22 cellular contexts compared by ENCODE assay signal in genomic region chrX:138859421-138859820, GRCh38.
"Had no signal": no experiment of that assay in that cellular context is flagged by ENCODE, and none has a peak within 500 bp of the region (broad histone marks: within the 10 kb centered on the region; RNA-seq: fewer than 3 reads in every experiment).

No MANE protein-coding gene starts in this region.

- H3K9me3 Mint-ChIP-seq: activated CD4-positive, alpha-beta T cell treated with anti-CD3 and anti-CD28 coated beads, Interleukin-2, amount 10 ng/mL, durations not matched to agents 24 days and 14 days; activated naive CD4-positive, alpha-beta T cell treated with anti-CD3 and anti-CD28 coated beads for 36 hours; activated T-cell treated with anti-CD3 and anti-CD28 coated beads, Interleukin-2, amount 50 U/mL, for 24 hours; T-helper 1 cell treated with Interleukin-12 subunit alpha and Interleukin-12 subunit beta and Interleukin-4 antibody, amounts not matched to agents 30 μg/mL and 1 μg/mL, for 36 hours; WTC11 had no signal

- H3K27me3 Mint-ChIP-seq: activated CD4-positive, alpha-beta T cell treated with anti-CD3 and anti-CD28 coated beads, Interleukin-2, amount 10 ng/mL, durations not matched to agents 24 days and 14 days; activated CD8-positive, alpha-beta memory T cell treated with anti-CD3 and anti-CD28 coated beads, Interleukin-2, amount 10 ng/mL, durations not matched to agents 7 days and 5 days; activated naive CD8-positive, alpha-beta T cell had no signal

- ATAC-seq: activated CD8-positive, alpha-beta memory T cell treated with anti-CD3 and anti-CD28 coated beads, Interleukin-2, amount 10 ng/mL, durations not matched to agents 7 days and 5 days; WTC11 had no signal

- H3K27me3 ChIP-seq: brain microvascular endothelial cell, cardiac muscle cell had no signal

- H2AFZ ChIP-seq: PC-9 had no signal

- H3K4me3 ChIP-seq: cardiac muscle cell, PC-9 had no signal

- DNase-seq: activated CD4-positive, alpha-beta T cell treated with anti-CD3 and anti-CD28 coated beads for 1 hour; activated CD4-positive, alpha-beta T cell treated with anti-CD3 and anti-CD28 coated beads, Interleukin-2, amount 10 ng/mL, durations not matched to agents 24 days and 14 days; activated CD4-positive, alpha-beta T cell treated with anti-CD3 and anti-CD28 coated beads, Interleukin-2, amount 50 U/mL, for 48 hours; activated CD8-positive, alpha-beta memory T cell treated with anti-CD3 and anti-CD28 coated beads, Interleukin-2, amount 10 ng/mL, durations not matched to agents 7 days and 5 days; activated gamma-delta T cell; activated naive CD4-positive, alpha-beta T cell treated with anti-CD3 and anti-CD28 coated beads for 36 hours; activated T-cell treated with anti-CD3 and anti-CD28 coated beads, Interleukin-2, amount 50 U/mL, for 24 hours; amygdala; brain microvascular endothelial cell; Kasumi-1; NCI-H1105 treated with DMSO at 0.1 percent for 48 hours; NCI-H1436 treated with DMSO at 0.1 percent for 48 hours; NCI-H187; NCI-H2081; NCI-H446; NCI-H524; PC-9; SHP77 treated with DMSO at 0.1 percent for 48 hours had no signal

- H3K36me3 ChIP-seq: brain microvascular endothelial cell, cardiac muscle cell had no signal

- H3K4me1 Mint-ChIP-seq: activated CD8-positive, alpha-beta memory T cell treated with anti-CD3 and anti-CD28 coated beads, Interleukin-2, amount 10 ng/mL, durations not matched to agents 7 days and 5 days; WTC11 had no signal

- H3K27ac Mint-ChIP-seq: activated CD8-positive, alpha-beta memory T cell treated with anti-CD3 and anti-CD28 coated beads, Interleukin-2, amount 10 ng/mL, durations not matched to agents 7 days and 5 days; activated naive CD4-positive, alpha-beta T cell treated with anti-CD3 and anti-CD28 coated beads for 36 hours; activated naive CD8-positive, alpha-beta T cell; activated T-cell treated with anti-CD3 and anti-CD28 coated beads, Interleukin-2, amount 50 U/mL, for 24 hours; T-helper 1 cell treated with Interleukin-12 subunit alpha and Interleukin-12 subunit beta and Interleukin-4 antibody, amounts not matched to agents 30 μg/mL and 1 μg/mL, for 36 hours; WTC11 had no signal

- H3K36me3 Mint-ChIP-seq: activated CD8-positive, alpha-beta memory T cell treated with anti-CD3 and anti-CD28 coated beads, Interleukin-2, amount 10 ng/mL, durations not matched to agents 7 days and 5 days; activated naive CD8-positive, alpha-beta T cell; WTC11 had no signal

- H3K4me3 Mint-ChIP-seq: activated CD4-positive, alpha-beta T cell treated with anti-CD3 and anti-CD28 coated beads, Interleukin-2, amount 10 ng/mL, durations not matched to agents 24 days and 14 days; activated CD8-positive, alpha-beta memory T cell treated with anti-CD3 and anti-CD28 coated beads, Interleukin-2, amount 10 ng/mL, durations not matched to agents 7 days and 5 days; activated naive CD4-positive, alpha-beta T cell treated with anti-CD3 and anti-CD28 coated beads for 36 hours; activated naive CD8-positive, alpha-beta T cell; activated T-cell treated with anti-CD3 and anti-CD28 coated beads, Interleukin-2, amount 50 U/mL, for 24 hours; T-helper 1 cell treated with Interleukin-12 subunit alpha and Interleukin-12 subunit beta and Interleukin-4 antibody, amounts not matched to agents 30 μg/mL and 1 μg/mL, for 36 hours; WTC11 had no signal

- H3K27ac ChIP-seq: brain microvascular endothelial cell, cardiac muscle cell had no signal
